ENCODE assay signal across 10 cellular contexts in the genomic region with DNA sequence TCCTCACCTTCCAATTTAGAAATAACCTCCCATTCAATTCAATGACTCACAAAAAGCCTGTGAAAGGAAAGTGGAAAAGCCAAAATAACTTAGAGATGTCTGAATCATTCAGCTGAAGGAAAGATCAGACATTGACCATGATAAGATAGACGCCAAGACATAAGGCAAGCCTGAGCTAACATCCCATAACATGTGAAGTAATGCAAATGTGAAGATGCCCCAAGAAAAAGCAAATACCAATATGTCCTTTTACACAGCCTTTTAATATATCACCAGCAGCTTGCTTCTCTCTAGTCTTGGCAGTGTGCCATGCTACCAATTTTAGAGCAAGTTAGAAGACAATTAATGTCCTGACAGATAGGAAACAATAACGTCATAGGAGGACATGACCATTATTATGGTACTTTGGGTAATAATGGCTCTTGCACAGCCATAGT. TPM values are rescaled to one million over a fixed set of nuclear protein-coding genes. Genes with fewer than 3 reads are reported as not detected.
A peak's percentile ranks its signal among the peaks of the same experiment; 100 is the strongest.
DNase-seq lines count a peak whose midpoint lies in the region; ATAC-seq and TF ChIP-seq lines count a peak whose summit lies in the region.
"Had no signal": no experiment of that assay in that cellular context is flagged by ENCODE, and none has a peak within 500 bp of the region (broad histone marks: within the 10 kb centered on the region; RNA-seq: fewer than 3 reads in every experiment).

No MANE protein-coding gene starts in this region.

- BruUV-seq in PC-3 (replicated peaks; lab: Mats Ljungman, UMichigan), result no TSS peak

- CTCF ChIA-PET in PC-3 (lab: Charles Lee), result no interaction called here

- H3K9ac ChIP-seq in PC-3 (ENCODE audit: low read length), result no peak overlapping the region

- WGBS in stomach, 5 donors, result 23 to 35% (median 32%) methylated on average over 2 of the region's 2 CpGs
- 18 to 25% methylated on average over 2 of the region's 2 CpGs for WGBS in aorta, 2 donors

- H3K27ac ChIP-seq in PC-3 (ENCODE audit: low read length), result no peak overlapping the region
- H3K27ac ChIP-seq in stomach, result peak overlapping the region in 4 of 5 donors; percentile 81 to 97 (median 92)
- H3K27ac ChIP-seq in aorta (ENCODE audit: low read depth in 1 of 2, low read length in 2 of 2), result no peak overlapping the region

- H3K9me2 ChIP-seq in PC-3 (replicated peaks; ENCODE audit: low read length), result no peaks in the 10 kb centered on the region

- POLR2A ChIA-PET in PC-3 (lab: Charles Lee; ENCODE audit: unreplicated experiment), result interaction anchor here (0.5 to 0.7 kb wide), 3 partner anchors 110 to 783 kb away, joined by 3 to 4 read pairs (median 3); no protein-coding TSS in a partner anchor

- H3K27ac Mint-ChIP-seq in activated naive CD4-positive, alpha-beta T cell treated with anti-CD3 and anti-CD28 coated beads, Interleukin-2, amount 50 U/mL, for 24 hours, result no peak overlapping the region
- H3K27ac Mint-ChIP-seq in stimulated activated naive B cell treated with anti-CD40 and anti-IgM and Interleukin-4, amounts not matched to agents 10 μg/mL and 1 μg/mL and 100 μg/mL, for 72 hours, result no peak overlapping the region
- H3K27ac Mint-ChIP-seq: activated naive CD4-positive, alpha-beta T cell treated with anti-CD3 and anti-CD28 coated beads, Interleukin-2, amount 10 ng/mL, durations not matched to agents 7 days and 5 days had no signal

- H3K4me3 Mint-ChIP-seq in activated naive CD4-positive, alpha-beta T cell treated with anti-CD3 and anti-CD28 coated beads, Interleukin-2, amount 50 U/mL, for 24 hours, result peak overlapping the region; percentile 11
- peak overlapping the region in 1 of 2 donors; percentile 43 for H3K4me3 Mint-ChIP-seq in stimulated activated naive B cell treated with anti-CD40 and anti-IgM and Interleukin-4, amounts not matched to agents 10 μg/mL and 1 μg/mL and 100 μg/mL, for 72 hours
- H3K4me3 Mint-ChIP-seq: activated naive CD4-positive, alpha-beta T cell treated with anti-CD3 and anti-CD28 coated beads, Interleukin-2, amount 10 ng/mL, durations not matched to agents 7 days and 5 days had no signal

- H2AFZ ChIP-seq in PC-3 (ENCODE audit: low read length), result no peak overlapping the region

- no peak for TF ChIP-seq EP300 in stomach (IDR thresholded peaks at IDR 0.05)

- H3K9me3 Mint-ChIP-seq in activated naive CD4-positive, alpha-beta T cell treated with anti-CD3 and anti-CD28 coated beads, Interleukin-2, amount 50 U/mL, for 24 hours, result no peaks in the 10 kb centered on the region
- no peaks in the 10 kb centered on the region for H3K9me3 Mint-ChIP-seq in stimulated activated naive B cell treated with anti-CD40 and anti-IgM and Interleukin-4, amounts not matched to agents 10 μg/mL and 1 μg/mL and 100 μg/mL, for 72 hours
- H3K9me3 Mint-ChIP-seq: activated naive CD4-positive, alpha-beta T cell treated with anti-CD3 and anti-CD28 coated beads, Interleukin-2, amount 10 ng/mL, durations not matched to agents 7 days and 5 days had no signal

- peaks cover 26% of the 10 kb centered on the region for H3K79me2 ChIP-seq in PC-3 (ENCODE audit: low read length)

- no peak overlapping the region for H3K4me3 ChIP-seq in PC-3 (ENCODE audit: low read length)
- H3K4me3 ChIP-seq in stomach, result no peak overlapping the region
- no peak overlapping the region for H3K4me3 ChIP-seq in aorta (ENCODE audit: low read length in 2 of 2)

- peaks cover 9% of the 10 kb centered on the region for H4K20me1 ChIP-seq in PC-3 (ENCODE audit: low read length)

- H3K36me3 ChIP-seq in PC-3 (ENCODE audit: low read depth, low read length) (no peaks in the 10 kb centered on the region), stomach (no peaks in the 10 kb centered on the region), aorta (ENCODE audit: control insufficient read depth in 1 of 2, insufficient read depth in 2 of 2, low read length in 1 of 2) (no peaks in the 10 kb centered on the region)

- H3K27me3 ChIP-seq in PC-3 (ENCODE audit: low read length) (no peaks in the 10 kb centered on the region), stomach (no peaks in the 10 kb centered on the region), aorta (ENCODE audit: control insufficient read depth in 1 of 2, insufficient read depth in 2 of 2, low read length in 1 of 2) (no peaks in the 10 kb centered on the region)

- intact Hi-C loops in PC-3 (cut with micrococcal nuclease) (no loop called here), stomach (cut with DNase I; ENCODE audit: low total_unique reads) (no loop called here), aorta (cut with DNase I) (no loop called here)

- H3F3A ChIP-seq in PC-3 (ENCODE audit: low read length, unreplicated experiment), result no peaks in the 10 kb centered on the region

- DNase-seq in activated naive CD4-positive, alpha-beta T cell treated with Interleukin-2 at 50 U/mL for 16 hours, result no peak
- DNase-seq in PC-3 (peak; percentile 61), erythroblast (lab: John Stamatoyannopoulos, UW) (peak; percentile 43 to 60), stomach (no peak), aorta (no peak), pons (ENCODE audit: low spot score) (no peak)
- no peak for DNase-seq in stimulated activated naive B cell treated with anti-CD40 and anti-IgM and Interleukin-4, amounts not matched to agents 10 μg/mL and 1 μg/mL and 100 μg/mL, for 72 hours
- DNase-seq: activated naive CD4-positive, alpha-beta T cell treated with anti-CD3 and anti-CD28 coated beads, Interleukin-2, amount 10 ng/mL, durations not matched to agents 7 days and 5 days; stimulated activated CD4-positive, alpha-beta T cell treated with anti-CD3 and anti-CD28 coated beads, Interleukin-4, amount 100 ng/mL, for 4 hours had no signal

- H3K4me2 ChIP-seq in PC-3 (ENCODE audit: low read length), result no peak overlapping the region

- TF ChIP-seq CTCF in PC-3 (conservative IDR thresholded peaks at IDR 0.05; ENCODE audit: low read depth, low read length) (no peak), stomach (IDR thresholded peaks at IDR 0.05) (no peak)

- no peaks in the 10 kb centered on the region for H3K27me3 Mint-ChIP-seq in activated naive CD4-positive, alpha-beta T cell treated with anti-CD3 and anti-CD28 coated beads, Interleukin-2, amount 50 U/mL, for 24 hours
- H3K27me3 Mint-ChIP-seq in stimulated activated naive B cell treated with anti-CD40 and anti-IgM and Interleukin-4, amounts not matched to agents 10 μg/mL and 1 μg/mL and 100 μg/mL, for 72 hours, result no peaks in the 10 kb centered on the region

- H3K4me1 ChIP-seq in PC-3 (ENCODE audit: insufficient read depth, low read length) (peaks cover 45% of the 10 kb centered on the region), stomach (peaks cover 49 to 85% (median 75%) of the 10 kb centered on the region in 4 donors), aorta (ENCODE audit: control insufficient read depth in 1 of 2, insufficient read depth in 2 of 2, low read length in 2 of 2) (peaks cover 0 to 8% of the 10 kb centered on the region in 2 donors)

- no peaks in the 10 kb centered on the region for H3K36me3 Mint-ChIP-seq in activated naive CD4-positive, alpha-beta T cell treated with anti-CD3 and anti-CD28 coated beads, Interleukin-2, amount 50 U/mL, for 24 hours
- H3K36me3 Mint-ChIP-seq in stimulated activated naive B cell treated with anti-CD40 and anti-IgM and Interleukin-4, amounts not matched to agents 10 μg/mL and 1 μg/mL and 100 μg/mL, for 72 hours, result peaks cover 2 to 4% of the 10 kb centered on the region in 2 donors

- H3K9me3 ChIP-seq in PC-3 (ENCODE audit: low read length) (no peaks in the 10 kb centered on the region), stomach (no peaks in the 10 kb centered on the region), aorta (ENCODE audit: control insufficient read depth, low read length) (no peaks in the 10 kb centered on the region)

- H3K4me1 Mint-ChIP-seq in activated naive CD4-positive, alpha-beta T cell treated with anti-CD3 and anti-CD28 coated beads, Interleukin-2, amount 50 U/mL, for 24 hours, result peaks cover 54% of the 10 kb centered on the region
- peaks cover 34 to 67% of the 10 kb centered on the region in 2 donors for H3K4me1 Mint-ChIP-seq in stimulated activated naive B cell treated with anti-CD40 and anti-IgM and Interleukin-4, amounts not matched to agents 10 μg/mL and 1 μg/mL and 100 μg/mL, for 72 hours

- no peak for ATAC-seq in PC-3
- no peak for ATAC-seq in aorta (ENCODE audit: low FRiP score)
- ATAC-seq in stimulated activated naive B cell treated with anti-CD40 and anti-IgM and Interleukin-4, amounts not matched to agents 10 μg/mL and 1 μg/mL and 100 μg/mL, for 72 hours (replicated peaks), result no peak

- TF ChIP-seq POLR2A in erythroblast (IDR thresholded peaks at IDR 0.05; ENCODE audit: low read length) (no peak), stomach (IDR thresholded peaks at IDR 0.05) (no peak)

RNA-seq across cellular contexts. Expression of gene NUMB, which starts 2.4 kb away (rescaled TPM):
- total RNA-seq in PC-3 (2014; rRNA removed) (22.2 and 26.8 TPM in 2 replicates), stomach (100 to 1,000 TPM in 2 of 5 donors, 10 to 100 TPM in 3; 43.7 to 135 (median 75.6) TPM), aorta (10 to 100 TPM; 67.5 to 99.3 TPM)
- polyA plus RNA-seq in stomach (10 to 100 TPM; 26.4 to 43.8 (median 26.6) TPM), aorta (10 to 100 TPM; 27.2 to 33.7 TPM)

RNA-seq across cellular contexts. Expression of gene RIOX1, which starts 30.0 kb away (rescaled TPM):
- total RNA-seq in PC-3 (2014; rRNA removed), result 27.4 and 34.8 TPM in 2 replicates
- total RNA-seq in stomach, result 10 to 100 TPM in 4 of 5 donors, 1 to 10 TPM in 1; 7.2 to 86.9 (median 25.0) TPM
- polyA plus RNA-seq in stomach, result 1 to 10 TPM; 5.1 to 6.7 (median 6.7) TPM
- total RNA-seq in aorta, result 1 to 10 TPM; 7.1 to 9.2 TPM
- 1 to 10 TPM; 2.5 to 4.0 TPM for polyA plus RNA-seq in aorta

Comparison
In these comparisons a context has a peak if more than half of its experiments do, and no peak if none do; other contexts are left out.
1. DNase-seq: peak in PC-3 (single experiment) and erythroblast (2 of 2); none in activated naive CD4-positive, alpha-beta T cell treated with Interleukin-2 at 50 U/mL for 16 hours (single experiment), stomach (single experiment), aorta (0 of 2), pons (single experiment) and stimulated activated naive B cell treated with anti-CD40 and anti-IgM and Interleukin-4, amounts not matched to agents 10 μg/mL and 1 μg/mL and 100 μg/mL, for 72 hours (single experiment).
2. H3K27ac ChIP-seq: peak in stomach (4 of 5); none in PC-3 (single experiment) and aorta (0 of 2).